8 cellular contexts compared by ENCODE assay signal in the genomic region with DNA sequence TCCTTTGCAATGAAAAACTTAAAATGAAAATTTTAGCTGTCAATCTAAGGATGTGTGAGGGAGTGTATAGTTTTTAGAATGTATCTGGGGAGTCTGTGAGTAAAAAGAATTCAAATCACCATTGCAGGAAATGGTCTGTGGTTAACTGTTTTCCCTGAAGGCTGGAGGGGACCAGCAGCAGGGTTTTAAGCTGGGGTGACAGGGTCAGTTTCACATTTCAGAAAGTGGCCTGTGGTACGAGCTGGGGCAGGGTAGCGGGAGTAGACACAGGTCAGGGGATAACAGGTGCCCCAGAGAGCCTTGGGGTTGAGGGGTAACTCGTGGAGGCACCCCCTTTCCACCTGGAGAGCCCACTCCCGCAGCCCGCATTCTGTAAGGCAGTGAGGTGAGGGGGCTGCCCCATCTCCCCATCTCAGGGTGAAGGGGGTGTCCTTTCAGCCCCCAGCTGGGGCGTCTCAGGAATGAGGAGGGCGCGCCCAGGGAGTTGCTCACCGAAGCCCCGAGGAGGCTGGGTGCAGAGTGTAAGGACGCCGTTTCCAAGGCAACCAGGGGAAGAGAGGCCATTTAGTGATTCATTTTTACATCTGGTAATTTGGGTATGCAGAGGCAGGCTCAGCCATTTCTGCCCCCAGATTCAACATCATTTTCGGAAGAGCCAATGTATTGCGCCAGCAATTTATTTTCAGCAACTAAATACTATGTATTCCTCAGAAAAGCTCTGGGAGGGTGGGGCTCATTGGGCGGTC.
A peak's percentile ranks its signal among the peaks of the same experiment; 100 is the strongest.
DNase-seq lines count a peak whose midpoint lies in the region; ATAC-seq and TF ChIP-seq lines count a peak whose summit lies in the region.

No MANE protein-coding gene starts in this region.

- in situ Hi-C loops in GM13977 (cut with MboI; ENCODE audit: low pct_unique_long_range_greater_than_20kb, low sequenced_read_pairs, unreplicated experiment), result no loop called here
- in situ Hi-C loops in transverse colon (cut with MboI; ENCODE audit: low pct_ligation_motif_present in 1 of 4, low pct_unique_long_range_greater_than_20kb in 1 of 4, low sequenced_read_pairs in 3 of 4), result loop anchor here in 1 of 4 donors (25.0 kb wide), 1 partner anchor 380 kb away; no protein-coding TSS in a partner anchor

- peaks cover 8 to 12% (median 9%) of the 10 kb centered on the region in 4 donors for H3K4me1 ChIP-seq in transverse colon
- no peaks in the 10 kb centered on the region for H3K4me1 ChIP-seq in mucosa of descending colon (ENCODE audit: low read depth)

- no peak for TF ChIP-seq POLR2A in transverse colon (IDR thresholded peaks at IDR 0.05)
- no peak for TF ChIP-seq POLR2A in lower leg skin (IDR thresholded peaks at IDR 0.05)

- no peak for TF ChIP-seq EP300 in transverse colon (IDR thresholded peaks at IDR 0.05; ENCODE audit: low read depth)

- no peaks in the 10 kb centered on the region for H3K36me3 ChIP-seq in transverse colon
- H3K36me3 ChIP-seq in mucosa of descending colon (ENCODE audit: low read depth), result no peaks in the 10 kb centered on the region

- peak; percentile 76 for DNase-seq in GM13977 (ENCODE audit: low spot score)
- peak in 32 of 42 donors; percentile 11 to 79 (median 42) for DNase-seq in head of caudate nucleus
- DNase-seq in transverse colon, result no peak
- no peak for DNase-seq in mucosa of descending colon
- DNase-seq in lower leg skin (ENCODE audit: low spot score in 2 of 2), result no peak
- DNase-seq in HT-29 (ENCODE audit: low spot score), result no peak

- WGBS in transverse colon (ENCODE audit: low coverage in 1 of 2), 2 donors, result 40 to 71% methylated on average over 1 to 15 of the region's 15 CpGs
- 70 to 71% methylated on average over 13 to 15 of the region's 15 CpGs for WGBS in lower leg skin, 2 donors

- TF ChIP-seq CTCF in GM13977 (IDR thresholded peaks at IDR 0.05; ENCODE audit: extremely low read depth, insufficient read depth, missing control alignments), result no peak
- no peak for TF ChIP-seq CTCF in transverse colon (IDR thresholded peaks at IDR 0.05)
- no peak for TF ChIP-seq CTCF in mucosa of descending colon (IDR thresholded peaks at IDR 0.05)
- no peak for TF ChIP-seq CTCF in lower leg skin (IDR thresholded peaks at IDR 0.05)

- intact Hi-C loops in head of caudate nucleus (cut with DNase I), result no loop called here
- intact Hi-C loops in transverse colon (cut with DNase I; ENCODE audit: low total_unique reads), result no loop called here
- intact Hi-C loops in mucosa of descending colon (cut with DNase I, micrococcal nuclease), result no loop called here
- intact Hi-C loops in lower leg skin (cut with DNase I; ENCODE audit: low total_unique reads), result no loop called here

- H3K27me3 ChIP-seq in transverse colon, result no peaks in the 10 kb centered on the region

- no peak overlapping the region for H3K4me3 ChIP-seq in transverse colon
- no peak overlapping the region for H3K4me3 ChIP-seq in mucosa of descending colon
- H3K4me3 ChIP-seq in lower leg skin (ENCODE audit: low read depth, poor library complexity, severe bottlenecking), result no peak overlapping the region

- H3K9me3 ChIP-seq in transverse colon (no peaks in the 10 kb centered on the region), mucosa of descending colon (no peaks in the 10 kb centered on the region)

- no peak overlapping the region for H3K27ac ChIP-seq in transverse colon

- ATAC-seq in GM21390 (IDR thresholded peaks at IDR 0.05; ENCODE audit: unreplicated experiment) (peak; percentile 85), HG03469 (IDR thresholded peaks at IDR 0.05; ENCODE audit: unreplicated experiment) (peak; percentile 51), mucosa of descending colon (no peak)

Comparison
In these comparisons a context has a peak if more than half of its experiments do, and no peak if none do; other contexts are left out.
1. DNase-seq: peak in GM13977 (single experiment) and head of caudate nucleus (32 of 42); none in transverse colon (single experiment), mucosa of descending colon (0 of 3), lower leg skin (0 of 2) and HT-29 (single experiment).